In genomic region chr13:110305544-110305943, GRCh38 we compare ENCODE assay signal across 13 cellular contexts. TPM values are rescaled to one million over a fixed set of nuclear protein-coding genes. Genes with fewer than 3 reads are reported as not detected.
DNase-seq lines count a peak whose midpoint lies in the region; ATAC-seq and TF ChIP-seq lines count a peak whose summit lies in the region.
"Had no signal": no experiment of that assay in that cellular context is flagged by ENCODE, and none has a peak within 500 bp of the region (broad histone marks: within the 10 kb centered on the region; RNA-seq: fewer than 3 reads in every experiment).

No MANE protein-coding gene starts in this region.

- H3K36me3 ChIP-seq in left ventricle myocardium inferior (no peaks in the 10 kb centered on the region), neuron (ENCODE audit: insufficient read depth, low read length) (peaks cover 4% of the 10 kb centered on the region), vagina (no peaks in the 10 kb centered on the region)

- H3K4me1 ChIP-seq in left ventricle myocardium inferior (peaks cover 98% of the 10 kb centered on the region), neuron (ENCODE audit: insufficient read depth, low read length) (peaks cover 23% of the 10 kb centered on the region), vagina (peaks cover 46% of the 10 kb centered on the region)

- no peak overlapping the region for H2AFZ ChIP-seq in neuron (ENCODE audit: low read depth, low read length)

- no peak for DNase-seq in left ventricle myocardium inferior
- DNase-seq in left cardiac atrium = no peak
- DNase-seq in fibroblast of mammary gland (ENCODE audit: low read depth) = peak; percentile 42
- no peak for DNase-seq in vagina (ENCODE audit: extremely low spot score in 2 of 2)
- DNase-seq: ACHN, activated B cell treated with CpG ODN at 0.5 μM for 24 hours, NCI-H187 treated with DMSO at 0.1 percent for 48 hours had no signal

- TF ChIP-seq CTCF in left ventricle myocardium inferior (IDR thresholded peaks at IDR 0.05; ENCODE audit: borderline replicate concordance) (no peak), fibroblast of mammary gland (conservative IDR thresholded peaks at IDR 0.05; ENCODE audit: control insufficient read depth, insufficient read depth, low read depth, low read length) (no peak), vagina (IDR thresholded peaks at IDR 0.05) (no peak)

- TF ChIP-seq POLR2A in vagina (IDR thresholded peaks at IDR 0.05) = no peak

- H3K9me3 ChIP-seq in left ventricle myocardium inferior (replicated peaks) (no peaks in the 10 kb centered on the region), neuron (ENCODE audit: low read length) (no peaks in the 10 kb centered on the region), vagina (no peaks in the 10 kb centered on the region)

- H3K27me3 ChIP-seq in left ventricle myocardium inferior (ENCODE audit: low read depth) (no peaks in the 10 kb centered on the region), neuron (ENCODE audit: insufficient read depth, low read length) (no peaks in the 10 kb centered on the region), vagina (no peaks in the 10 kb centered on the region)

- ATAC-seq in left cardiac atrium (no peak), GM21723 (IDR thresholded peaks at IDR 0.05; ENCODE audit: unreplicated experiment) (no peak), HG02840 (IDR thresholded peaks at IDR 0.05; ENCODE audit: low FRiP score, unreplicated experiment) (no peak), GM19324 (IDR thresholded peaks at IDR 0.05; ENCODE audit: low FRiP score, unreplicated experiment) (no peak)
- ATAC-seq: activated T-helper 17 cell treated with anti-CD3 and anti-CD28 coated beads, Interleukin-2, amount 50 U/mL, for 72 hours; left lobe of liver had no signal

- peak overlapping the region; percentile 83 for H3K4me3 ChIP-seq in left ventricle myocardium inferior
- H3K4me3 ChIP-seq in fibroblast of mammary gland (ENCODE audit: control insufficient read depth, low read depth, low read length) = peak overlapping the region; percentile 77
- H3K4me3 ChIP-seq in neuron (ENCODE audit: low read length) = peak overlapping the region; percentile 66
- peak overlapping the region; percentile 66 to 84 for H3K4me3 ChIP-seq in vagina

- intact Hi-C loops in left ventricle myocardium inferior (cut with micrococcal nuclease) (loop anchor here (10.0 kb wide), 2 partner anchors 81 to 109 kb away; no protein-coding TSS in a partner anchor), left cardiac atrium (cut with DNase I) (loop anchor here (5.0 kb wide), 5 partner anchors 37 to 112 kb away; no protein-coding TSS in a partner anchor), vagina (cut with DNase I) (loop anchor here (5.0 kb wide), 2 partner anchors 58 to 92 kb away; no protein-coding TSS in a partner anchor)

- H3K27ac ChIP-seq in left ventricle myocardium inferior (replicated peaks) (peak overlapping the region; percentile 97), vagina (peak overlapping the region; percentile 95)

RNA-seq across cellular contexts. Expression of gene COL4A1, which starts 1.4 kb away (rescaled TPM):
- 120 TPM for total RNA-seq in left ventricle myocardium inferior
- total RNA-seq in left cardiac atrium = 100 to 1,000 TPM; 210 to 456 TPM
- total RNA-seq in vagina = 178 TPM
- total RNA-seq: activated B cell treated with CpG ODN at 0.5 μM for 24 hours; activated T-helper 17 cell treated with anti-CD3 and anti-CD28 coated beads, Interleukin-2, amount 50 U/mL, for 72 hours had no signal

RNA-seq across cellular contexts. Expression of gene COL4A2, which starts 1.5 kb away (rescaled TPM):
- total RNA-seq in left ventricle myocardium inferior (117 TPM), left cardiac atrium (100 to 1,000 TPM; 176 to 384 TPM), vagina (180 TPM)
- total RNA-seq: activated B cell treated with CpG ODN at 0.5 μM for 24 hours had no signal
